ENCODE assay signal across 10 cellular contexts in the genomic region with DNA sequence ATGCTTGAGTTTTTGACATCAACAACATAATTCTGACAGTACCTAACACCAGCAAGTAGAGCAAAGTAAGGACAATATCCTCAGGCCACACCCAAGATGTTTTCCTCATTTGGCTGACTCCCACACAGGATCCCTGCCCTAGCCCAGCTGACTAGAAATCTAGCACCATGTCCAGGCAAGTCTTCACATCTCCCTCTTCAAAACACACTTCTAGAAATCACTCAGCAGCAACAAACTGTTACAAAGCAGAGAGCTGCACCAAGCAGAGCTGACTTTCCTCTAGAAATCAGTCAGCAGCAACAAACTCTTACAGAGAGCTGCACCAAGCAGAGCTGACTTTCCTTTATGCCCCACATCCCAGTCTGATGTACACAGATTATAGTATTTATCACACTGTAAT. TPM values are rescaled to one million over a fixed set of nuclear protein-coding genes. Genes with fewer than 3 reads are reported as not detected.
A peak's percentile ranks its signal among the peaks of the same experiment; 100 is the strongest.
DNase-seq lines count a peak whose midpoint lies in the region; ATAC-seq and TF ChIP-seq lines count a peak whose summit lies in the region.
"Had no signal": no experiment of that assay in that cellular context is flagged by ENCODE, and none has a peak within 500 bp of the region (broad histone marks: within the 10 kb centered on the region; RNA-seq: fewer than 3 reads in every experiment).

No MANE protein-coding gene starts in this region.

- H3K9me3 Mint-ChIP-seq in activated naive CD8-positive, alpha-beta T cell treated with anti-CD3 and anti-CD28 coated beads, Interleukin-2, amount 50 U/mL, for 24 hours: no peaks in the 10 kb centered on the region
- peaks cover 2% of the 10 kb centered on the region for H3K9me3 Mint-ChIP-seq in activated naive CD8-positive, alpha-beta T cell treated with anti-CD3 and anti-CD28 coated beads for 36 hours
- H3K9me3 Mint-ChIP-seq in HFFc6 (no peaks in the 10 kb centered on the region), T-cell (no peaks in the 10 kb centered on the region)
- H3K9me3 Mint-ChIP-seq in stimulated activated effector memory CD8-positive, alpha-beta T cell treated with anti-CD3 and anti-CD28 coated beads, Interleukin-12 subunit alpha, Interleukin-12 subunit beta, amount 100 ng/mL, for 72 hours: no peaks in the 10 kb centered on the region

- CTCF ChIA-PET in T-cell (lab: Charles Lee): no interaction called here

- H3K27ac ChIP-seq in psoas muscle: no peak overlapping the region
- H3K27ac ChIP-seq: thoracic aorta had no signal

- H3K27me3 ChIP-seq in psoas muscle (ENCODE audit: insufficient read depth in 3 of 3, low read length in 2 of 3) (no peaks in the 10 kb centered on the region), HAP-1 (ENCODE audit: low read depth) (no peaks in the 10 kb centered on the region)

- H3K9me3 ChIP-seq in psoas muscle: no peaks in the 10 kb centered on the region
- H3K9me3 ChIP-seq in HAP-1: no peaks in the 10 kb centered on the region
- H3K9me3 ChIP-seq: thoracic aorta had no signal

- peaks cover 12% of the 10 kb centered on the region for H3K4me1 Mint-ChIP-seq in activated naive CD8-positive, alpha-beta T cell treated with anti-CD3 and anti-CD28 coated beads, Interleukin-2, amount 50 U/mL, for 24 hours
- H3K4me1 Mint-ChIP-seq in activated naive CD8-positive, alpha-beta T cell treated with anti-CD3 and anti-CD28 coated beads for 36 hours: peaks cover 28% of the 10 kb centered on the region
- H3K4me1 Mint-ChIP-seq in HFFc6 (ENCODE audit: low read depth): peaks cover 50% of the 10 kb centered on the region
- peaks cover 39% of the 10 kb centered on the region for H3K4me1 Mint-ChIP-seq in stimulated activated effector memory CD8-positive, alpha-beta T cell treated with anti-CD3 and anti-CD28 coated beads, Interleukin-12 subunit alpha, Interleukin-12 subunit beta, amount 100 ng/mL, for 72 hours
- H3K4me1 Mint-ChIP-seq in T-cell: peaks cover 41 to 53% (median 52%) of the 10 kb centered on the region in 3 donors

- DNase-seq in activated naive CD8-positive, alpha-beta T cell treated with anti-CD3 and anti-CD28 coated beads, Interleukin-2, amount 50 U/mL, for 24 hours: no peak
- DNase-seq in activated naive CD8-positive, alpha-beta T cell treated with anti-CD3 and anti-CD28 coated beads for 36 hours: no peak
- DNase-seq in HFFc6 (no peak), T-cell (no peak), psoas muscle (no peak), HAP-1 (ENCODE audit: low spot score in 2 of 2) (no peak)
- DNase-seq in stimulated activated effector memory CD8-positive, alpha-beta T cell treated with anti-CD3 and anti-CD28 coated beads, Interleukin-12 subunit alpha, Interleukin-12 subunit beta, amount 100 ng/mL, for 72 hours (ENCODE audit: low spot score in 2 of 2): no peak
- DNase-seq: activated CD4-positive, alpha-beta T cell treated with anti-CD3 and anti-CD28 coated beads, Interleukin-2, amount 50 U/mL, for 1 hour had no signal

- TF ChIP-seq CTCF in HFFc6 (IDR thresholded peaks at IDR 0.05) (no peak), psoas muscle (IDR thresholded peaks at IDR 0.05) (no peak)

- H3K36me3 Mint-ChIP-seq in activated naive CD8-positive, alpha-beta T cell treated with anti-CD3 and anti-CD28 coated beads, Interleukin-2, amount 50 U/mL, for 24 hours (ENCODE audit: low read depth): peaks cover 32% of the 10 kb centered on the region
- H3K36me3 Mint-ChIP-seq in activated naive CD8-positive, alpha-beta T cell treated with anti-CD3 and anti-CD28 coated beads for 36 hours: peaks cover 47% of the 10 kb centered on the region
- peaks cover 42% of the 10 kb centered on the region for H3K36me3 Mint-ChIP-seq in HFFc6 (ENCODE audit: low read depth)
- peaks cover 43% of the 10 kb centered on the region for H3K36me3 Mint-ChIP-seq in stimulated activated effector memory CD8-positive, alpha-beta T cell treated with anti-CD3 and anti-CD28 coated beads, Interleukin-12 subunit alpha, Interleukin-12 subunit beta, amount 100 ng/mL, for 72 hours
- peaks cover 61% of the 10 kb centered on the region for H3K36me3 Mint-ChIP-seq in T-cell

- no peaks in the 10 kb centered on the region for H3K27me3 Mint-ChIP-seq in activated naive CD8-positive, alpha-beta T cell treated with anti-CD3 and anti-CD28 coated beads, Interleukin-2, amount 50 U/mL, for 24 hours
- H3K27me3 Mint-ChIP-seq in activated naive CD8-positive, alpha-beta T cell treated with anti-CD3 and anti-CD28 coated beads for 36 hours: no peaks in the 10 kb centered on the region
- H3K27me3 Mint-ChIP-seq in HFFc6 (ENCODE audit: insufficient read depth): no peaks in the 10 kb centered on the region; the same call in 1 of the 2 replicates
- no peaks in the 10 kb centered on the region for H3K27me3 Mint-ChIP-seq in T-cell

- ATAC-seq in activated naive CD8-positive, alpha-beta T cell treated with anti-CD3 and anti-CD28 coated beads, Interleukin-2, amount 50 U/mL, for 24 hours: peak; percentile 49
- peak; percentile 95 for ATAC-seq in HG03565 (IDR thresholded peaks at IDR 0.05; ENCODE audit: unreplicated experiment)
- peak; percentile 100 for ATAC-seq in stimulated activated effector memory CD8-positive, alpha-beta T cell treated with anti-CD3 and anti-CD28 coated beads, Interleukin-12 subunit alpha, Interleukin-12 subunit beta, amount 100 ng/mL, for 72 hours
- ATAC-seq in T-cell (replicated peaks in 1 of 4): no peak
- ATAC-seq in psoas muscle: no peak

- H3K4me1 ChIP-seq in psoas muscle: no peaks in the 10 kb centered on the region
- H3K4me1 ChIP-seq in HAP-1: peaks cover 4% of the 10 kb centered on the region

- H3K4me3 ChIP-seq in psoas muscle (no peak overlapping the region), HAP-1 (no peak overlapping the region)
- H3K4me3 ChIP-seq: thoracic aorta had no signal

- POLR2A ChIA-PET in T-cell (lab: Charles Lee): no interaction called here

- H3K36me3 ChIP-seq in psoas muscle (ENCODE audit: insufficient read depth in 1 of 2, low read depth in 1 of 2) (peaks cover 0 to 15% of the 10 kb centered on the region in 2 donors), HAP-1 (replicated peaks) (peaks cover 10% of the 10 kb centered on the region; the same call in 1 of the 2 replicates)

- intact Hi-C loops in psoas muscle (cut with DNase I): no loop called here

- no peak overlapping the region for H3K27ac Mint-ChIP-seq in activated naive CD8-positive, alpha-beta T cell treated with anti-CD3 and anti-CD28 coated beads, Interleukin-2, amount 50 U/mL, for 24 hours
- no peak overlapping the region for H3K27ac Mint-ChIP-seq in activated naive CD8-positive, alpha-beta T cell treated with anti-CD3 and anti-CD28 coated beads for 36 hours
- H3K27ac Mint-ChIP-seq in HFFc6 (peak overlapping the region; percentile 20), T-cell (no peak overlapping the region)
- peak overlapping the region; percentile 20 for H3K27ac Mint-ChIP-seq in stimulated activated effector memory CD8-positive, alpha-beta T cell treated with anti-CD3 and anti-CD28 coated beads, Interleukin-12 subunit alpha, Interleukin-12 subunit beta, amount 100 ng/mL, for 72 hours

- H3K4me3 Mint-ChIP-seq in activated naive CD8-positive, alpha-beta T cell treated with anti-CD3 and anti-CD28 coated beads, Interleukin-2, amount 50 U/mL, for 24 hours: no peak overlapping the region
- H3K4me3 Mint-ChIP-seq in activated naive CD8-positive, alpha-beta T cell treated with anti-CD3 and anti-CD28 coated beads for 36 hours: no peak overlapping the region
- no peak overlapping the region for H3K4me3 Mint-ChIP-seq in HFFc6
- H3K4me3 Mint-ChIP-seq in stimulated activated effector memory CD8-positive, alpha-beta T cell treated with anti-CD3 and anti-CD28 coated beads, Interleukin-12 subunit alpha, Interleukin-12 subunit beta, amount 100 ng/mL, for 72 hours: peak overlapping the region; percentile 1
- no peak overlapping the region for H3K4me3 Mint-ChIP-seq in T-cell

- in situ Hi-C loops in HAP-1 (cut with MboI; ENCODE audit: low sequenced_read_pairs): no loop called here

RNA-seq across cellular contexts. Expression of a gene that starts 7.7 kb away (rescaled TPM):
- total RNA-seq in activated naive CD8-positive, alpha-beta T cell treated with anti-CD3 and anti-CD28 coated beads for 36 hours: 10 to 100 TPM; 10.4 to 12.0 TPM
- total RNA-seq in HFFc6 (2021; fragmentation: NEBNext Ultra II Directional; extraction: Animal tissue kit (Norgen Biotek cat#: 25700)): 10 to 100 TPM; 15.4 to 19.3 (median 18.0) TPM
- total RNA-seq in T-cell (10 to 100 TPM; 16.0 to 24.1 (median 20.3) TPM), psoas muscle (10 to 100 TPM in 2 of 4 donors, 1 to 10 TPM in 2; 8.1 to 10.9 (median 10.1) TPM)
- 1 to 10 TPM; 5.2 to 7.5 (median 5.2) TPM for polyA plus RNA-seq in psoas muscle

Comparison
In these comparisons a context has a peak if more than half of its experiments do, and no peak if none do; other contexts are left out.
1. ATAC-seq: peak in activated naive CD8-positive, alpha-beta T cell treated with anti-CD3 and anti-CD28 coated beads, Interleukin-2, amount 50 U/mL, for 24 hours (single experiment), HG03565 (single experiment) and stimulated activated effector memory CD8-positive, alpha-beta T cell treated with anti-CD3 and anti-CD28 coated beads, Interleukin-12 subunit alpha, Interleukin-12 subunit beta, amount 100 ng/mL, for 72 hours (single experiment); none in T-cell (0 of 4) and psoas muscle (0 of 4).
2. H3K27ac Mint-ChIP-seq: peak in HFFc6 (single experiment) and stimulated activated effector memory CD8-positive, alpha-beta T cell treated with anti-CD3 and anti-CD28 coated beads, Interleukin-12 subunit alpha, Interleukin-12 subunit beta, amount 100 ng/mL, for 72 hours (single experiment); none in activated naive CD8-positive, alpha-beta T cell treated with anti-CD3 and anti-CD28 coated beads, Interleukin-2, amount 50 U/mL, for 24 hours (single experiment), activated naive CD8-positive, alpha-beta T cell treated with anti-CD3 and anti-CD28 coated beads for 36 hours (single experiment) and T-cell (0 of 2).